In genomic region chr6:79946242-79946641, GRCh38 we compare ENCODE assay signal across 8 cellular contexts. TPM values are rescaled to one million over a fixed set of nuclear protein-coding genes. Genes with fewer than 3 reads are reported as not detected.
DNase-seq lines count a peak whose midpoint lies in the region; ATAC-seq and TF ChIP-seq lines count a peak whose summit lies in the region.

No MANE protein-coding gene starts in this region.

- TF ChIP-seq CTCF in AG09319 (IDR thresholded peaks at IDR 0.05; ENCODE audit: low read depth, low read length), result peak; percentile 40
- peak; percentile 33; the same call in 1 of the 2 replicates for TF ChIP-seq CTCF in GM12875 (IDR thresholded peaks at IDR 0.05; ENCODE audit: borderline replicate concordance, insufficient read depth, low read depth, low read length)

- H3K4me3 ChIP-seq in GM12875 (ENCODE audit: low read depth, low read length), result no peak overlapping the region
- H3K4me3 ChIP-seq in right cardiac atrium (ENCODE audit: low read length), result peak overlapping the region; percentile 53

- no peaks in the 10 kb centered on the region for H3K4me1 ChIP-seq in right cardiac atrium (ENCODE audit: control insufficient read depth, insufficient read depth, low read length)

- no peak overlapping the region for H3K27ac ChIP-seq in right cardiac atrium (ENCODE audit: low read length)

- DNase-seq in AG09319 (ENCODE audit: extremely low read depth, low read depth) (no peak), M059J (ENCODE audit: low read depth) (peak; percentile 9), right cardiac atrium (no peak), HUDEP-2 (lab: John Stamatoyannopoulos, UW; ENCODE audit: unreplicated experiment in 76 of 76) (no peak), middle frontal gyrus (ENCODE audit: extremely low spot score, low spot score) (no peak)
- no peak for DNase-seq in activated CD4-positive, alpha-beta memory T cell treated with anti-CD3 and anti-CD28 coated beads, Interleukin-2, amount 10 ng/mL, durations not matched to agents 7 days and 5 days
- DNase-seq in stimulated activated effector memory CD8-positive, alpha-beta T cell treated with anti-CD3 and anti-CD28 coated beads, Interleukin-12 subunit alpha, Interleukin-12 subunit beta, amount 100 ng/mL, for 72 hours (ENCODE audit: low spot score in 2 of 2), result no peak

- 5% methylated on average over 5 of the region's 5 CpGs for WGBS in right cardiac atrium

- H3K27me3 Mint-ChIP-seq in activated CD4-positive, alpha-beta memory T cell treated with anti-CD3 and anti-CD28 coated beads, Interleukin-2, amount 10 ng/mL, durations not matched to agents 7 days and 5 days, result peaks cover 38% of the 10 kb centered on the region

- H3K4me1 Mint-ChIP-seq in activated CD4-positive, alpha-beta memory T cell treated with anti-CD3 and anti-CD28 coated beads, Interleukin-2, amount 10 ng/mL, durations not matched to agents 7 days and 5 days, result peaks cover 34% of the 10 kb centered on the region
- peaks cover 56% of the 10 kb centered on the region for H3K4me1 Mint-ChIP-seq in stimulated activated effector memory CD8-positive, alpha-beta T cell treated with anti-CD3 and anti-CD28 coated beads, Interleukin-12 subunit alpha, Interleukin-12 subunit beta, amount 100 ng/mL, for 72 hours

- peaks cover 2% of the 10 kb centered on the region for H3K36me3 Mint-ChIP-seq in activated CD4-positive, alpha-beta memory T cell treated with anti-CD3 and anti-CD28 coated beads, Interleukin-2, amount 10 ng/mL, durations not matched to agents 7 days and 5 days (ENCODE audit: low read depth)
- peaks cover 5% of the 10 kb centered on the region for H3K36me3 Mint-ChIP-seq in stimulated activated effector memory CD8-positive, alpha-beta T cell treated with anti-CD3 and anti-CD28 coated beads, Interleukin-12 subunit alpha, Interleukin-12 subunit beta, amount 100 ng/mL, for 72 hours

- peak overlapping the region; percentile 79 for H3K4me3 Mint-ChIP-seq in activated CD4-positive, alpha-beta memory T cell treated with anti-CD3 and anti-CD28 coated beads, Interleukin-2, amount 10 ng/mL, durations not matched to agents 7 days and 5 days
- H3K4me3 Mint-ChIP-seq in stimulated activated effector memory CD8-positive, alpha-beta T cell treated with anti-CD3 and anti-CD28 coated beads, Interleukin-12 subunit alpha, Interleukin-12 subunit beta, amount 100 ng/mL, for 72 hours, result peak overlapping the region; percentile 92

- H3K9me3 Mint-ChIP-seq in activated CD4-positive, alpha-beta memory T cell treated with anti-CD3 and anti-CD28 coated beads, Interleukin-2, amount 10 ng/mL, durations not matched to agents 7 days and 5 days, result no peaks in the 10 kb centered on the region
- no peaks in the 10 kb centered on the region for H3K9me3 Mint-ChIP-seq in stimulated activated effector memory CD8-positive, alpha-beta T cell treated with anti-CD3 and anti-CD28 coated beads, Interleukin-12 subunit alpha, Interleukin-12 subunit beta, amount 100 ng/mL, for 72 hours

- no peak overlapping the region for H3K27ac Mint-ChIP-seq in activated CD4-positive, alpha-beta memory T cell treated with anti-CD3 and anti-CD28 coated beads, Interleukin-2, amount 10 ng/mL, durations not matched to agents 7 days and 5 days
- H3K27ac Mint-ChIP-seq in stimulated activated effector memory CD8-positive, alpha-beta T cell treated with anti-CD3 and anti-CD28 coated beads, Interleukin-12 subunit alpha, Interleukin-12 subunit beta, amount 100 ng/mL, for 72 hours, result peak overlapping the region; percentile 77

- ATAC-seq in right cardiac atrium, result no peak
- peak; percentile 38 for ATAC-seq in stimulated activated effector memory CD8-positive, alpha-beta T cell treated with anti-CD3 and anti-CD28 coated beads, Interleukin-12 subunit alpha, Interleukin-12 subunit beta, amount 100 ng/mL, for 72 hours

- no peaks in the 10 kb centered on the region for H3K9me3 ChIP-seq in right cardiac atrium (ENCODE audit: control insufficient read depth, low read length)

- CTCF ChIA-PET in activated CD4-positive, alpha-beta memory T cell treated with anti-CD3 and anti-CD28 coated beads, Interleukin-2, amount 10 ng/mL, durations not matched to agents 7 days and 5 days (lab: Charles Lee), result interaction anchor here (0.7 to 2.3 kb wide), 10 partner anchors 9 to 160 kb away, joined by 3 to 7 read pairs (median 4); partner anchors contain the start of gene TTK

- POLR2A ChIA-PET in activated CD4-positive, alpha-beta memory T cell treated with anti-CD3 and anti-CD28 coated beads, Interleukin-2, amount 10 ng/mL, durations not matched to agents 7 days and 5 days (lab: Charles Lee), result interaction anchor here (0.9 to 2.3 kb wide), 4 partner anchors 19 to 1807 kb away, joined by 3 to 11 read pairs (median 4); partner anchors contain the start of genes BCKDHB, TENT5A and TTK

- no peaks in the 10 kb centered on the region for H3K27me3 ChIP-seq in right cardiac atrium (ENCODE audit: control insufficient read depth, insufficient read depth)

- intact Hi-C loops in right cardiac atrium (cut with DNase I), result no loop called here

RNA-seq across cellular contexts. Expression of gene ELOVL4, which starts 1.1 kb away (rescaled TPM):
- total RNA-seq in M059J (2014; rRNA removed; shearing (Covaris generic)), result 2.4 and 4.0 TPM in 2 replicates
- 1 to 10 TPM; 1.9 to 2.0 TPM for total RNA-seq in activated CD4-positive, alpha-beta memory T cell treated with anti-CD3 and anti-CD28 coated beads, Interleukin-2, amount 10 ng/mL, durations not matched to agents 7 days and 5 days
- total RNA-seq in right cardiac atrium, result under 1 TPM; 0.45 to 0.88 (median 0.69) TPM
- 0.61 TPM for polyA plus RNA-seq in right cardiac atrium

RNA-seq across cellular contexts. Expression of gene TTK, which starts 58.2 kb away (rescaled TPM):
- total RNA-seq in M059J (2014; rRNA removed; shearing (Covaris generic)), result 82.3 and 86.0 TPM in 2 replicates
- total RNA-seq in activated CD4-positive, alpha-beta memory T cell treated with anti-CD3 and anti-CD28 coated beads, Interleukin-2, amount 10 ng/mL, durations not matched to agents 7 days and 5 days, result 10 to 100 TPM; 34.4 to 35.9 TPM
- under 1 TPM in 3 of 4 donors, not detected in 1; 0.31 to 0.86 (median 0.47) TPM for total RNA-seq in right cardiac atrium
- 0.05 TPM for polyA plus RNA-seq in right cardiac atrium

Comparison
In these comparisons a context has a peak if more than half of its experiments do, and no peak if none do; other contexts are left out.
1. RNA of gene TTK, which starts 58.2 kb away (total RNA-seq): 82.3 to 86.0 TPM in M059J and 34.4 to 35.9 TPM in activated CD4-positive, alpha-beta memory T cell treated with anti-CD3 and anti-CD28 coated beads, Interleukin-2, amount 10 ng/mL, durations not matched to agents 7 days and 5 days; 0.31 to 0.86 TPM in right cardiac atrium; every median in the first group is over 10 times any median in the second.